In genomic region chr1:86713477-86713876, GRCh38 we compare ENCODE assay signal across 2 cellular contexts.
TF ChIP-seq lines count a peak whose summit lies in the region.

No MANE protein-coding gene starts in this region.

TF ChIP-seq in HEK293, 187 proteins besides CTCF, POLR2A, EP300 and RAD21:
- TF ChIP-seq YY1 (tag by site-specific recombination; IDR thresholded peaks at IDR 0.05) (no peak), ZNF341 (tag by site-specific recombination; IDR thresholded peaks at IDR 0.05; ENCODE audit: low read depth) (no peak), PRDM10 (tag by site-specific recombination; IDR thresholded peaks at IDR 0.05) (peak; percentile 23; the same call in 1 of the 2 replicates)

TF ChIP-seq in HepG2, 621 proteins besides CTCF, POLR2A, EP300 and RAD21:
- no peak for TF ChIP-seq ZNF274 (CRISPR knock-in tag; IDR thresholded peaks at IDR 0.05)
- no peak for TF ChIP-seq MBD4 (IDR thresholded peaks at IDR 0.05; ENCODE audit: borderline replicate concordance, low read length)
- no peak for TF ChIP-seq ZFP62 (CRISPR knock-in tag; IDR thresholded peaks at IDR 0.05)
- TF ChIP-seq THYN1 (CRISPR knock-in tag; IDR thresholded peaks at IDR 0.05; ENCODE audit: borderline replicate concordance, low read depth), result no peak
- no peak for TF ChIP-seq MYPOP (CRISPR knock-in tag; IDR thresholded peaks at IDR 0.05)
- no peak for TF ChIP-seq ZNF121 (CRISPR knock-in tag; IDR thresholded peaks at IDR 0.05)
